13 cellular contexts compared by ENCODE assay signal in the genomic region with DNA sequence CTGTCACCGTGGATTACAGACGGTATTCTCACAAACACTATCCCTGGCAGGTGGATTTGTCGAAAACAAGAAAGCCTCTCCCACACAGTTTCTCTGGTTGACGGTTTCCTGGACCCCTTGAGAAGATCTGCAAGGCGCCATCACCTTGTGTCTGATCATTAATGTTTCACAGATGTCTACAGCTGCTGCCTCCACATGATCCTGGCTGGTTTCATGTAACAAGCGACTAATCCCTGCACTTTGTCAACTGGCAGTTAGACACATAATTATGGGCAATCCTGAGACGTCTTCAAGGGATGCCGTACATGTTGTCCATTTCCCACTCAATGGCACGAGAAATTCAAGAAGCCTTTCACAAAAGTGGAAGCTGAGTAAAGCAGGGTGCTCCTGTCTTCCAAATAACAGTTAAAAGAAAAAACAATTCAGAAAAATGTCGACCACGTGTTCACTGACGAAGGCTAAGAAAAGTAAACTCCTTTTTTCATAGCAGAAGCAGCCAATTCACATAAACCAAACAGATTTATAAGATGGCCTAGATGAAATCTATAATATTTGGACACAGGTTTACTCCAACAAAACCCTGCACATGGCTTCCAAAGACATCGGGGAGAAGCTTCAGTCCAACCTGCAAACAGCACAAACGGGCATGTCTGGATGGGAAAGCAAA. TPM values are rescaled to one million over a fixed set of nuclear protein-coding genes. Genes with fewer than 3 reads are reported as not detected.
DNase-seq lines count a peak whose midpoint lies in the region; ATAC-seq and TF ChIP-seq lines count a peak whose summit lies in the region.
"Had no signal": no experiment of that assay in that cellular context is flagged by ENCODE, and none has a peak within 500 bp of the region (broad histone marks: within the 10 kb centered on the region; RNA-seq: fewer than 3 reads in every experiment).

No MANE protein-coding gene starts in this region.

- no peaks in the 10 kb centered on the region for H3K9me3 Mint-ChIP-seq in activated T-helper 1 cell treated with anti-CD3 and anti-CD28 coated beads, Interleukin-12 subunit alpha, Interleukin-12 subunit beta, Interleukin-2, Interleukin-4 antibody, amounts not matched to agents 30 ng/mL and 10 ng/mL and 1 ng/mL, durations not matched to agents 14 hours and 24 hours and 36 hours
- no peaks in the 10 kb centered on the region for H3K9me3 Mint-ChIP-seq in mesothelial cell of epicardium
- H3K9me3 Mint-ChIP-seq: GM23338, neural progenitor cell had no signal

- H3K27ac Mint-ChIP-seq in activated T-helper 1 cell treated with anti-CD3 and anti-CD28 coated beads, Interleukin-12 subunit alpha, Interleukin-12 subunit beta, Interleukin-2, Interleukin-4 antibody, amounts not matched to agents 30 ng/mL and 10 ng/mL and 1 ng/mL, durations not matched to agents 14 hours and 24 hours and 36 hours, result peak overlapping the region; percentile 40
- H3K27ac Mint-ChIP-seq in mesothelial cell of epicardium, result peak overlapping the region; percentile 57
- H3K27ac Mint-ChIP-seq: GM23338, neural progenitor cell had no signal

- DNase-seq in heart left ventricle, result no peak
- no peak for DNase-seq in left ventricle myocardium superior
- no peak for DNase-seq in activated T-helper 1 cell treated with anti-CD3 and anti-CD28 coated beads, Interleukin-12 subunit alpha, Interleukin-12 subunit beta, Interleukin-2, Interleukin-4 antibody, amounts not matched to agents 30 ng/mL and 10 ng/mL and 1 ng/mL, durations not matched to agents 14 hours and 24 hours and 36 hours (ENCODE audit: low spot score)
- no peak for DNase-seq in mesothelial cell of epicardium (ENCODE audit: low spot score in 2 of 2, unreplicated experiment in 2 of 2)
- DNase-seq in tibial nerve (ENCODE audit: low spot score in 2 of 2), result no peak
- DNase-seq in PC-3, result no peak
- no peak for DNase-seq in AG08395 (ENCODE audit: low spot score)
- DNase-seq: NCI-H2107, T-helper 2 cell had no signal

- TF ChIP-seq POLR2A in heart left ventricle (IDR thresholded peaks at IDR 0.05), result no peak
- no peak for TF ChIP-seq POLR2A in tibial nerve (IDR thresholded peaks at IDR 0.05)

- H4K20me1 ChIP-seq in PC-3 (ENCODE audit: low read length), result peaks cover 58% of the 10 kb centered on the region

- H3K4me2 ChIP-seq in PC-3 (ENCODE audit: low read length), result no peak overlapping the region
- H3K4me2 ChIP-seq: GM23338, neural progenitor cell had no signal

- no peaks in the 10 kb centered on the region for H3K27me3 Mint-ChIP-seq in activated T-helper 1 cell treated with anti-CD3 and anti-CD28 coated beads, Interleukin-12 subunit alpha, Interleukin-12 subunit beta, Interleukin-2, Interleukin-4 antibody, amounts not matched to agents 30 ng/mL and 10 ng/mL and 1 ng/mL, durations not matched to agents 14 hours and 24 hours and 36 hours (ENCODE audit: insufficient read depth)
- no peaks in the 10 kb centered on the region for H3K27me3 Mint-ChIP-seq in mesothelial cell of epicardium (ENCODE audit: low read depth)

- peaks cover 95% of the 10 kb centered on the region for H3K79me2 ChIP-seq in PC-3 (ENCODE audit: low read length)

- POLR2A ChIA-PET in PC-3 (lab: Charles Lee; ENCODE audit: unreplicated experiment), result interaction anchor here (0.6 kb wide), 1 partner anchor 420 kb away, joined by 3 read pairs; no protein-coding TSS in a partner anchor

- H3K36me3 Mint-ChIP-seq in activated T-helper 1 cell treated with anti-CD3 and anti-CD28 coated beads, Interleukin-12 subunit alpha, Interleukin-12 subunit beta, Interleukin-2, Interleukin-4 antibody, amounts not matched to agents 30 ng/mL and 10 ng/mL and 1 ng/mL, durations not matched to agents 14 hours and 24 hours and 36 hours (ENCODE audit: low read depth), result peaks cover 24% of the 10 kb centered on the region
- no peaks in the 10 kb centered on the region for H3K36me3 Mint-ChIP-seq in mesothelial cell of epicardium

- CTCF ChIA-PET in PC-3 (lab: Charles Lee), result interaction anchor here (0.8 kb wide), 1 partner anchor 36 kb away, joined by 5 read pairs; no protein-coding TSS in a partner anchor

- peaks cover 0 to 25% (median 0%) of the 10 kb centered on the region in 9 donors for H3K36me3 ChIP-seq in heart left ventricle
- H3K36me3 ChIP-seq in tibial nerve, result no peaks in the 10 kb centered on the region
- H3K36me3 ChIP-seq in PC-3 (ENCODE audit: low read depth, low read length), result peaks cover 25% of the 10 kb centered on the region; the same call in 1 of the 2 replicates
- H3K36me3 ChIP-seq: neural progenitor cell had no signal

- TF ChIP-seq EP300 in tibial nerve (IDR thresholded peaks at IDR 0.05), result peak in 1 of 2 donors; percentile 6

- H3K9me3 ChIP-seq in heart left ventricle, result no peaks in the 10 kb centered on the region
- H3K9me3 ChIP-seq in tibial nerve, result no peaks in the 10 kb centered on the region
- no peaks in the 10 kb centered on the region for H3K9me3 ChIP-seq in PC-3 (ENCODE audit: low read length)
- H3K9me3 ChIP-seq: BLaER1 treated with 17β-estradiol and CSF1 and Interleukin-3, amounts not matched to agents 10 nM and 100 nM had no signal

- H3K4me3 Mint-ChIP-seq in activated T-helper 1 cell treated with anti-CD3 and anti-CD28 coated beads, Interleukin-12 subunit alpha, Interleukin-12 subunit beta, Interleukin-2, Interleukin-4 antibody, amounts not matched to agents 30 ng/mL and 10 ng/mL and 1 ng/mL, durations not matched to agents 14 hours and 24 hours and 36 hours, result peak overlapping the region; percentile 20
- H3K4me3 Mint-ChIP-seq in mesothelial cell of epicardium, result no peak overlapping the region
- H3K4me3 Mint-ChIP-seq: GM23338, neural progenitor cell had no signal

- H3K4me1 ChIP-seq in heart left ventricle, result peaks cover 38 to 98% (median 87%) of the 10 kb centered on the region in 12 donors
- H3K4me1 ChIP-seq in tibial nerve, result peaks cover 0 to 89% (median 77%) of the 10 kb centered on the region in 4 donors
- peaks cover 20% of the 10 kb centered on the region for H3K4me1 ChIP-seq in PC-3 (ENCODE audit: insufficient read depth, low read length)

- H3K9ac ChIP-seq in PC-3 (ENCODE audit: low read length), result no peak overlapping the region
- H3K9ac ChIP-seq: neural progenitor cell had no signal

- H3K4me1 Mint-ChIP-seq in activated T-helper 1 cell treated with anti-CD3 and anti-CD28 coated beads, Interleukin-12 subunit alpha, Interleukin-12 subunit beta, Interleukin-2, Interleukin-4 antibody, amounts not matched to agents 30 ng/mL and 10 ng/mL and 1 ng/mL, durations not matched to agents 14 hours and 24 hours and 36 hours (ENCODE audit: low read depth), result peaks cover 75% of the 10 kb centered on the region
- peaks cover 67% of the 10 kb centered on the region for H3K4me1 Mint-ChIP-seq in mesothelial cell of epicardium

- no peak overlapping the region for H3K4me3 ChIP-seq in heart left ventricle
- H3K4me3 ChIP-seq in tibial nerve, result no peak overlapping the region
- H3K4me3 ChIP-seq in PC-3 (ENCODE audit: low read length), result no peak overlapping the region
- H3K4me3 ChIP-seq: BLaER1 treated with 17β-estradiol and CSF1 and Interleukin-3, amounts not matched to agents 10 nM and 100 nM; GM23338; neural progenitor cell had no signal

- H3F3A ChIP-seq in PC-3 (ENCODE audit: low read length, unreplicated experiment), result no peaks in the 10 kb centered on the region

- BruUV-seq in PC-3 (replicated peaks; lab: Mats Ljungman, UMichigan), result no TSS peak

- intact Hi-C loops in heart left ventricle (cut with DNase I), result loop anchor here in 2 of 10 donors (5.0 to 10.0 kb wide), 2 partner anchors 36 to 52 kb away; a partner anchor contains a TSS
- intact Hi-C loops in left ventricle myocardium superior (cut with micrococcal nuclease), result loop anchor here (10.0 kb wide), 1 partner anchor 52 kb away; a partner anchor contains a TSS
- intact Hi-C loops in activated T-helper 1 cell treated with anti-CD3 and anti-CD28 coated beads, Interleukin-12 subunit alpha, Interleukin-12 subunit beta, Interleukin-2, Interleukin-4 antibody, amounts not matched to agents 30 ng/mL and 10 ng/mL and 1 ng/mL, durations not matched to agents 14 hours and 24 hours and 36 hours (cut with micrococcal nuclease), result no loop called here
- intact Hi-C loops in PC-3 (cut with micrococcal nuclease), result loop anchor here (10.0 kb wide), 1 partner anchor 52 kb away; a partner anchor contains a TSS

- H3K27me3 ChIP-seq in heart left ventricle (no peaks in the 10 kb centered on the region), tibial nerve (no peaks in the 10 kb centered on the region), PC-3 (ENCODE audit: low read length) (no peaks in the 10 kb centered on the region)
- H3K27me3 ChIP-seq: BLaER1 treated with 17β-estradiol and CSF1 and Interleukin-3, amounts not matched to agents 10 nM and 100 nM; neural progenitor cell had no signal

- TF ChIP-seq CTCF in heart left ventricle (IDR thresholded peaks at IDR 0.05), result no peak
- no peak for TF ChIP-seq CTCF in mesothelial cell of epicardium (IDR thresholded peaks at IDR 0.05; ENCODE audit: unreplicated experiment)
- no peak for TF ChIP-seq CTCF in tibial nerve (IDR thresholded peaks at IDR 0.05)
- TF ChIP-seq CTCF in PC-3 (conservative IDR thresholded peaks at IDR 0.05; ENCODE audit: low read depth, low read length), result no peak

- no peaks in the 10 kb centered on the region for H3K9me2 ChIP-seq in PC-3 (replicated peaks; ENCODE audit: low read length)

- H3K27ac ChIP-seq in heart left ventricle, result peak overlapping the region in 11 of 12 donors; percentile 0 to 97 (median 82)
- H3K27ac ChIP-seq in tibial nerve, result peak overlapping the region; percentile 9 to 92 (median 67)
- no peak overlapping the region for H3K27ac ChIP-seq in PC-3 (ENCODE audit: low read length)
- H3K27ac ChIP-seq: neural progenitor cell had no signal

- WGBS in heart left ventricle, 4 donors, result 61 to 71% (median 67%) methylated on average over 14 of the region's 14 CpGs
- WGBS in tibial nerve, 2 donors, result 66 to 70% methylated on average over 14 of the region's 14 CpGs

- no peak for ATAC-seq in heart left ventricle
- ATAC-seq in left ventricle myocardium superior, result no peak
- no peak for ATAC-seq in GM18861 (IDR thresholded peaks at IDR 0.05; ENCODE audit: unreplicated experiment)
- ATAC-seq in PC-3, result no peak
- ATAC-seq: GM23338 had no signal

- H2AFZ ChIP-seq in PC-3 (ENCODE audit: low read length), result no peak overlapping the region
- H2AFZ ChIP-seq: GM23338, neural progenitor cell had no signal

RNA-seq across cellular contexts. Expression of a gene that starts 52.3 kb away (rescaled TPM):
- total RNA-seq in heart left ventricle (100 to 1,000 TPM in 8 of 9 donors, 10 to 100 TPM in 1; 77.8 to 348 (median 237) TPM), left ventricle myocardium superior (252 TPM), mesothelial cell of epicardium (192 to 209 TPM (median 204 TPM) in 3 replicates), tibial nerve (100 to 1,000 TPM in 1 of 4 donors, 10 to 100 TPM in 3; 58.2 to 109 (median 96.7) TPM), PC-3 (2014; rRNA removed) (86.7 and 94.3 TPM in 2 replicates)
- 100 to 1,000 TPM; 228 to 255 TPM for polyA plus RNA-seq in heart left ventricle
- total RNA-seq in activated T-helper 1 cell treated with anti-CD3 and anti-CD28 coated beads, Interleukin-12 subunit alpha, Interleukin-12 subunit beta, Interleukin-2, Interleukin-4 antibody, amounts not matched to agents 30 ng/mL and 10 ng/mL and 1 ng/mL, durations not matched to agents 14 hours and 24 hours and 36 hours, result 317 and 323 TPM in 2 replicates
